ENCODE assay signal across 15 cellular contexts in genomic region chr3:42503957-42504333, GRCh38. TPM values are rescaled to one million over a fixed set of nuclear protein-coding genes. Genes with fewer than 3 reads are reported as not detected.
A peak's percentile ranks its signal among the peaks of the same experiment; 100 is the strongest.
DNase-seq lines count a peak whose midpoint lies in the region; ATAC-seq and TF ChIP-seq lines count a peak whose summit lies in the region.
"Had no signal": no experiment of that assay in that cellular context is flagged by ENCODE, and none has a peak within 500 bp of the region (broad histone marks: within the 10 kb centered on the region; RNA-seq: fewer than 3 reads in every experiment).

No MANE protein-coding gene starts in this region.

- H3K27ac ChIP-seq in WERI-Rb-1 = no peak overlapping the region
- H3K27ac ChIP-seq: 22Rv1, gastrocnemius medialis, ovary had no signal

- DNase-seq in T-helper 2 cell treated with Interferon-gamma antibody and Interleukin-4, amounts not matched to agents 5 μg/mL and 100 μg/mL, for 36 hours (ENCODE audit: low spot score) = no peak
- no peak for DNase-seq in T-helper 2 cell
- DNase-seq in WERI-Rb-1 = peak; percentile 3
- no peak for DNase-seq in fibroblast of pulmonary artery (ENCODE audit: low read depth)
- peak; percentile 17 for DNase-seq in stimulated activated CD8-positive, alpha-beta memory T cell treated with anti-CD3 and anti-CD28 coated beads, Interleukin-4, amount 100 ng/mL, for 48 hours
- DNase-seq in erythroblast (lab: John Stamatoyannopoulos, UW) = no peak
- DNase-seq in activated CD4-positive, alpha-beta T cell treated with anti-CD3 and anti-CD28 coated beads, Interleukin-2, amount 10 ng/mL, durations not matched to agents 7 days and 5 days = no peak
- DNase-seq: gastrocnemius medialis, left cardiac atrium, NCI-H510A treated with DMSO at 0.1 percent for 48 hours, ovary, RPMI8226 had no signal

- no peak for ATAC-seq in GM21381 (IDR thresholded peaks at IDR 0.05; ENCODE audit: unreplicated experiment)
- ATAC-seq: activated naive CD4-positive, alpha-beta T cell treated with anti-CD3 and anti-CD28 coated beads, Interleukin-2, amount 50 U/mL, for 72 hours; gastrocnemius medialis; left cardiac atrium had no signal

- POLR2A ChIA-PET in activated CD4-positive, alpha-beta T cell treated with anti-CD3 and anti-CD28 coated beads, Interleukin-2, amount 10 ng/mL, durations not matched to agents 7 days and 5 days (lab: Charles Lee) = no interaction called here

- CTCF ChIA-PET in activated CD4-positive, alpha-beta T cell treated with anti-CD3 and anti-CD28 coated beads, Interleukin-2, amount 10 ng/mL, durations not matched to agents 7 days and 5 days (lab: Charles Lee) = no interaction called here

- H3K36me3 Mint-ChIP-seq in T-helper 2 cell treated with Interferon-gamma antibody and Interleukin-4, amounts not matched to agents 5 μg/mL and 100 μg/mL, for 36 hours (ENCODE audit: low read depth) = no peaks in the 10 kb centered on the region
- H3K36me3 Mint-ChIP-seq in activated CD4-positive, alpha-beta T cell treated with anti-CD3 and anti-CD28 coated beads, Interleukin-2, amount 10 ng/mL, durations not matched to agents 7 days and 5 days (ENCODE audit: low read depth) = no peaks in the 10 kb centered on the region
- H3K36me3 Mint-ChIP-seq: activated naive CD4-positive, alpha-beta T cell treated with anti-CD3 and anti-CD28 coated beads, Interleukin-2, amount 50 U/mL, for 72 hours had no signal

- TF ChIP-seq CTCF in WERI-Rb-1 (IDR thresholded peaks at IDR 0.05; ENCODE audit: low read depth, low read length) (no peak), fibroblast of pulmonary artery (IDR thresholded peaks at IDR 0.05; ENCODE audit: low read length, missing control alignments) (no peak)

- H3K9me3 ChIP-seq in WERI-Rb-1 (ENCODE audit: severe bottlenecking) = no peaks in the 10 kb centered on the region
- H3K9me3 ChIP-seq: gastrocnemius medialis, ovary had no signal

- peaks cover 40% of the 10 kb centered on the region for H3K27me3 Mint-ChIP-seq in T-helper 2 cell treated with Interferon-gamma antibody and Interleukin-4, amounts not matched to agents 5 μg/mL and 100 μg/mL, for 36 hours (ENCODE audit: low read depth)
- peaks cover 18% of the 10 kb centered on the region for H3K27me3 Mint-ChIP-seq in activated CD4-positive, alpha-beta T cell treated with anti-CD3 and anti-CD28 coated beads, Interleukin-2, amount 10 ng/mL, durations not matched to agents 7 days and 5 days

- peak overlapping the region; percentile 68 for H3K4me3 Mint-ChIP-seq in T-helper 2 cell treated with Interferon-gamma antibody and Interleukin-4, amounts not matched to agents 5 μg/mL and 100 μg/mL, for 36 hours
- H3K4me3 Mint-ChIP-seq in activated CD4-positive, alpha-beta T cell treated with anti-CD3 and anti-CD28 coated beads, Interleukin-2, amount 10 ng/mL, durations not matched to agents 7 days and 5 days = no peak overlapping the region

- H3K4me1 Mint-ChIP-seq in T-helper 2 cell treated with Interferon-gamma antibody and Interleukin-4, amounts not matched to agents 5 μg/mL and 100 μg/mL, for 36 hours (ENCODE audit: low read depth) = peaks cover 21% of the 10 kb centered on the region
- peaks cover 54% of the 10 kb centered on the region for H3K4me1 Mint-ChIP-seq in activated CD4-positive, alpha-beta T cell treated with anti-CD3 and anti-CD28 coated beads, Interleukin-2, amount 10 ng/mL, durations not matched to agents 7 days and 5 days

- no peak overlapping the region for H3K4me3 ChIP-seq in WERI-Rb-1 (ENCODE audit: low read depth, low read length)
- peak overlapping the region; percentile 59 for H3K4me3 ChIP-seq in fibroblast of pulmonary artery (replicated peaks; ENCODE audit: low read depth, low read length)
- H3K4me3 ChIP-seq: ovary had no signal

- no peak overlapping the region for H3K27ac Mint-ChIP-seq in T-helper 2 cell treated with Interferon-gamma antibody and Interleukin-4, amounts not matched to agents 5 μg/mL and 100 μg/mL, for 36 hours
- no peak overlapping the region for H3K27ac Mint-ChIP-seq in activated CD4-positive, alpha-beta T cell treated with anti-CD3 and anti-CD28 coated beads, Interleukin-2, amount 10 ng/mL, durations not matched to agents 7 days and 5 days

- no peak for TF ChIP-seq POLR2A in erythroblast (IDR thresholded peaks at IDR 0.05; ENCODE audit: low read length)

- no peaks in the 10 kb centered on the region for H3K27me3 ChIP-seq in WERI-Rb-1 (ENCODE audit: insufficient read depth, low read depth, severe bottlenecking)
- H3K27me3 ChIP-seq: ovary had no signal

- H3K9me3 Mint-ChIP-seq in T-helper 2 cell treated with Interferon-gamma antibody and Interleukin-4, amounts not matched to agents 5 μg/mL and 100 μg/mL, for 36 hours = no peaks in the 10 kb centered on the region
- no peaks in the 10 kb centered on the region for H3K9me3 Mint-ChIP-seq in activated CD4-positive, alpha-beta T cell treated with anti-CD3 and anti-CD28 coated beads, Interleukin-2, amount 10 ng/mL, durations not matched to agents 7 days and 5 days
- H3K9me3 Mint-ChIP-seq: activated naive CD4-positive, alpha-beta T cell treated with anti-CD3 and anti-CD28 coated beads, Interleukin-2, amount 50 U/mL, for 72 hours had no signal

- no peaks in the 10 kb centered on the region for H3K36me3 ChIP-seq in WERI-Rb-1
- H3K36me3 ChIP-seq: gastrocnemius medialis, ovary had no signal

RNA-seq across cellular contexts. Expression of gene VIPR1, which starts 1.5 kb away (rescaled TPM):
- total RNA-seq in activated CD4-positive, alpha-beta T cell treated with anti-CD3 and anti-CD28 coated beads, Interleukin-2, amount 10 ng/mL, durations not matched to agents 7 days and 5 days = 10 to 100 TPM; 19.9 to 21.3 TPM

Comparison
In these comparisons a context has a peak if more than half of its experiments do, and no peak if none do; other contexts are left out.
1. DNase-seq: peak in WERI-Rb-1 (single experiment) and stimulated activated CD8-positive, alpha-beta memory T cell treated with anti-CD3 and anti-CD28 coated beads, Interleukin-4, amount 100 ng/mL, for 48 hours (single experiment); none in T-helper 2 cell treated with Interferon-gamma antibody and Interleukin-4, amounts not matched to agents 5 μg/mL and 100 μg/mL, for 36 hours (single experiment), T-helper 2 cell (0 of 5), fibroblast of pulmonary artery (single experiment), erythroblast (0 of 2) and activated CD4-positive, alpha-beta T cell treated with anti-CD3 and anti-CD28 coated beads, Interleukin-2, amount 10 ng/mL, durations not matched to agents 7 days and 5 days (single experiment).